ENCODE assay signal across 8 cellular contexts in the genomic region with DNA sequence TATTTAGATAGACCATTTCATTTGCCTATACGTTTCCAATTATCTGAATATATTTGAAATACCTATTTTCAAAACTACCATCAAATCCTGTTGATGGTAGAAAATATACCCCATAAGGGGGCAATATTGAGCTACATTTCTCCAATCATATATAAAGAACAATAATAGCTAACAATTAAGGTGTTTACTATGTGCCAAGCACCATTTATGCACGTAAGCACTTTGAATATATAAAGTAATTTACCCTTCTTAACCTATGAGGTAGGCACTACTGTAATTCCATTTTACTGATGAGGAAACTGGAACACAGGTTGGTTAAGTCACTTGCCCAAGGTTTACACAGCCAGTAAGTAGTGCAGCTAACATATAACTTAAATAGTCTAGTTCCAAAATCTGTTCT.
DNase-seq lines count a peak whose midpoint lies in the region; ATAC-seq and TF ChIP-seq lines count a peak whose summit lies in the region.
"Had no signal": no experiment of that assay in that cellular context is flagged by ENCODE, and none has a peak within 500 bp of the region (broad histone marks: within the 10 kb centered on the region; RNA-seq: fewer than 3 reads in every experiment).

No MANE protein-coding gene starts in this region.

- H3K36me3 ChIP-seq in GM06990 (ENCODE audit: control insufficient read depth, insufficient read depth, low read length) (no peaks in the 10 kb centered on the region; the same call in 1 of the 2 replicates), body of pancreas (replicated peaks in 1 of 2; ENCODE audit: insufficient read depth in 1 of 2, low read depth in 2 of 2) (peaks cover 0 to 6% of the 10 kb centered on the region in 2 donors), aorta (ENCODE audit: control insufficient read depth in 1 of 2, insufficient read depth in 2 of 2, low read length in 1 of 2) (no peaks in the 10 kb centered on the region)

- H3K27ac ChIP-seq in body of pancreas (no peak overlapping the region), aorta (ENCODE audit: low read depth in 1 of 2, low read length in 2 of 2) (no peak overlapping the region)

- peaks cover 12% of the 10 kb centered on the region for H3K36me3 Mint-ChIP-seq in memory B cell
- H3K36me3 Mint-ChIP-seq in activated T-cell treated with anti-CD3 and anti-CD28 coated beads, Interleukin-2, amount 50 U/mL, for 24 hours (ENCODE audit: low read depth) = peaks cover 20% of the 10 kb centered on the region

- H3K4me1 ChIP-seq in body of pancreas = peaks cover 12% of the 10 kb centered on the region
- H3K4me1 ChIP-seq in aorta (ENCODE audit: control insufficient read depth in 1 of 2, insufficient read depth in 2 of 2, low read length in 2 of 2) = no peaks in the 10 kb centered on the region

- H3K9me3 Mint-ChIP-seq in memory B cell = no peaks in the 10 kb centered on the region
- no peaks in the 10 kb centered on the region for H3K9me3 Mint-ChIP-seq in activated T-cell treated with anti-CD3 and anti-CD28 coated beads, Interleukin-2, amount 50 U/mL, for 24 hours
- H3K9me3 Mint-ChIP-seq: T-helper 1 cell treated with Interleukin-12 subunit alpha and Interleukin-12 subunit beta and Interleukin-4 antibody, amounts not matched to agents 30 μg/mL and 1 μg/mL, for 36 hours had no signal

- TF ChIP-seq POLR2A in body of pancreas (IDR thresholded peaks at IDR 0.05) = no peak

- no peaks in the 10 kb centered on the region for H3K27me3 ChIP-seq in GM06990 (replicated peaks; ENCODE audit: control insufficient read depth, insufficient read depth, low read length)
- H3K27me3 ChIP-seq in body of pancreas = no peaks in the 10 kb centered on the region
- no peaks in the 10 kb centered on the region for H3K27me3 ChIP-seq in aorta (ENCODE audit: control insufficient read depth in 1 of 2, insufficient read depth in 2 of 2, low read length in 1 of 2)

- no peak overlapping the region for H3K4me3 Mint-ChIP-seq in memory B cell
- no peak overlapping the region for H3K4me3 Mint-ChIP-seq in activated T-cell treated with anti-CD3 and anti-CD28 coated beads, Interleukin-2, amount 50 U/mL, for 24 hours
- H3K4me3 Mint-ChIP-seq: T-helper 1 cell treated with Interleukin-12 subunit alpha and Interleukin-12 subunit beta and Interleukin-4 antibody, amounts not matched to agents 30 μg/mL and 1 μg/mL, for 36 hours had no signal

- TF ChIP-seq CTCF in GM06990 (IDR thresholded peaks at IDR 0.05; ENCODE audit: insufficient read depth, low read length, poor library complexity, severe bottlenecking) = peak; percentile 32
- TF ChIP-seq CTCF in body of pancreas (IDR thresholded peaks at IDR 0.05) = peak in 6 of 7 experiments; percentile 35 to 62 (median 58)

- H3K4me1 Mint-ChIP-seq in memory B cell = no peaks in the 10 kb centered on the region
- peaks cover 7% of the 10 kb centered on the region for H3K4me1 Mint-ChIP-seq in activated T-cell treated with anti-CD3 and anti-CD28 coated beads, Interleukin-2, amount 50 U/mL, for 24 hours (ENCODE audit: low read depth)

- no peaks in the 10 kb centered on the region for H3K27me3 Mint-ChIP-seq in memory B cell
- H3K27me3 Mint-ChIP-seq in activated T-cell treated with anti-CD3 and anti-CD28 coated beads, Interleukin-2, amount 50 U/mL, for 24 hours = no peaks in the 10 kb centered on the region

- no peak for ATAC-seq in body of pancreas
- peak; percentile 55 for ATAC-seq in memory B cell (ENCODE audit: low read depth)
- ATAC-seq in aorta (ENCODE audit: low FRiP score) = no peak
- ATAC-seq in GM21619 (IDR thresholded peaks at IDR 0.05; ENCODE audit: unreplicated experiment) = no peak

- DNase-seq in GM06990 (ENCODE audit: extremely low read depth, insufficient read length) (no peak), NAMALWA (ENCODE audit: low spot score) (peak; percentile 66), body of pancreas (no peak), memory B cell (ENCODE audit: low spot score in 2 of 2) (peak in 1 of 2 donors; percentile 29), aorta (no peak)
- DNase-seq in activated T-cell treated with anti-CD3 and anti-CD28 coated beads, Interleukin-2, amount 50 U/mL, for 24 hours = no peak

- no peak overlapping the region for H3K27ac Mint-ChIP-seq in memory B cell
- no peak overlapping the region for H3K27ac Mint-ChIP-seq in activated T-cell treated with anti-CD3 and anti-CD28 coated beads, Interleukin-2, amount 50 U/mL, for 24 hours
- H3K27ac Mint-ChIP-seq: T-helper 1 cell treated with Interleukin-12 subunit alpha and Interleukin-12 subunit beta and Interleukin-4 antibody, amounts not matched to agents 30 μg/mL and 1 μg/mL, for 36 hours had no signal

- no peaks in the 10 kb centered on the region for H3K9me3 ChIP-seq in body of pancreas
- no peaks in the 10 kb centered on the region for H3K9me3 ChIP-seq in aorta (ENCODE audit: control insufficient read depth, low read length)

- 32 to 49% methylated on average over 2 of the region's 2 CpGs for WGBS in body of pancreas, 2 donors
- 68 to 73% methylated on average over 2 of the region's 2 CpGs for WGBS in aorta, 2 donors

- H3K4me3 ChIP-seq in GM06990 (replicated peaks; ENCODE audit: low read depth, low read length) (no peak overlapping the region), body of pancreas (no peak overlapping the region), aorta (ENCODE audit: low read length in 2 of 2) (no peak overlapping the region)

- intact Hi-C loops in body of pancreas (cut with DNase I) = loop anchor here (10.0 kb wide), 1 partner anchor 164 kb away; no protein-coding TSS in a partner anchor
- intact Hi-C loops in aorta (cut with DNase I) = loop anchor here (2.0 to 5.0 kb wide), 3 partner anchors 76 to 344 kb away; no protein-coding TSS in a partner anchor
